ENCODE assay signal across 1 cellular context in genomic region chr6:159680104-159680503, GRCh38.
TF ChIP-seq lines count a peak whose summit lies in the region.

No MANE protein-coding gene starts in this region.

TF ChIP-seq in GM23338, 12 proteins besides CTCF, POLR2A, EP300 and RAD21 (continued from another document):
- TF ChIP-seq REST (IDR thresholded peaks at IDR 0.05; ENCODE audit: unreplicated experiment) (no peak), ZNF462 (CRISPR knock-in tag; IDR thresholded peaks at IDR 0.05) (no peak), STAT1 (IDR thresholded peaks at IDR 0.05; ENCODE audit: unreplicated experiment) (no peak)
